ENCODE assay signal across 10 cellular contexts in genomic region chr6:4313044-4313686, GRCh38.
DNase-seq lines count a peak whose midpoint lies in the region; ATAC-seq and TF ChIP-seq lines count a peak whose summit lies in the region.
"Had no signal": no experiment of that assay in that cellular context is flagged by ENCODE, and none has a peak within 500 bp of the region (broad histone marks: within the 10 kb centered on the region; RNA-seq: fewer than 3 reads in every experiment).

No MANE protein-coding gene starts in this region.

- no peaks in the 10 kb centered on the region for H3K4me1 Mint-ChIP-seq in activated T-helper 17 cell treated with anti-CD3 and anti-CD28 coated beads, Interleukin-2, amount 50 U/mL, for 72 hours

- peak overlapping the region; percentile 46 to 50 for H3K18ac ChIP-seq in mesenchymal stem cell (ENCODE audit: low read depth in 1 of 2, low read length in 2 of 2)

- 0% methylated on average over 2 of the region's 2 CpGs for WGBS in mesenchymal stem cell

- peak overlapping the region in 1 of 2 experiments; percentile 78 for H3K4ac ChIP-seq in mesenchymal stem cell (ENCODE audit: low read depth in 1 of 2, low read length in 2 of 2)

- no peak overlapping the region for H2BK120ac ChIP-seq in mesenchymal stem cell (ENCODE audit: low read depth, low read length)

- H3K9ac ChIP-seq in mesenchymal stem cell (ENCODE audit: low read length): peak overlapping the region; percentile 90

- peaks cover 25% of the 10 kb centered on the region for H3K9me3 Mint-ChIP-seq in activated T-helper 17 cell treated with anti-CD3 and anti-CD28 coated beads, Interleukin-2, amount 50 U/mL, for 72 hours

- peaks cover 4% of the 10 kb centered on the region for H3K27me3 Mint-ChIP-seq in activated T-helper 17 cell treated with anti-CD3 and anti-CD28 coated beads, Interleukin-2, amount 50 U/mL, for 72 hours

- H3K36me3 Mint-ChIP-seq in activated T-helper 17 cell treated with anti-CD3 and anti-CD28 coated beads, Interleukin-2, amount 50 U/mL, for 72 hours (ENCODE audit: low read depth): no peaks in the 10 kb centered on the region
- H3K36me3 Mint-ChIP-seq: memory B cell had no signal

- no peak overlapping the region for H3K23ac ChIP-seq in mesenchymal stem cell (ENCODE audit: low read length in 2 of 2)

- no peaks in the 10 kb centered on the region for H3K36me3 ChIP-seq in mesenchymal stem cell (ENCODE audit: control insufficient read depth in 1 of 2, insufficient read depth in 2 of 2, low read depth in 1 of 2, low read length in 2 of 2)

- H2AFZ ChIP-seq in mesenchymal stem cell (ENCODE audit: low read depth, low read length): no peak overlapping the region

- H3K9me3 ChIP-seq in mesenchymal stem cell (ENCODE audit: control insufficient read depth, low read length): peaks cover 13% of the 10 kb centered on the region

- no peak overlapping the region for H2AK5ac ChIP-seq in mesenchymal stem cell (ENCODE audit: low read length, severe bottlenecking)

- DNase-seq in COLO829 (ENCODE audit: low spot score) (peak; percentile 78), M059J (ENCODE audit: low read depth) (peak; percentile 100), cardiac fibroblast (ENCODE audit: low read depth in 2 of 2) (peak; percentile 98), mesenchymal stem cell (peak; percentile 95), SKM-1 (lab: John Stamatoyannopoulos, UW; ENCODE audit: unreplicated experiment) (no peak)
- DNase-seq in activated naive CD4-positive, alpha-beta T cell (lab: John Stamatoyannopoulos, UW): no peak
- no peak for DNase-seq in stimulated activated CD4-positive, alpha-beta T cell treated with anti-CD3 and anti-CD28 coated beads, Interleukin-4, amount 100 ng/mL, for 24 hours
- DNase-seq: activated B cell treated with CpG ODN at 0.5 μM for 24 hours had no signal

- H3K4me1 ChIP-seq in mesenchymal stem cell (ENCODE audit: control insufficient read depth, insufficient read depth, low read depth, low read length): peaks cover 8% of the 10 kb centered on the region

- no peak for ATAC-seq in activated T-helper 17 cell treated with anti-CD3 and anti-CD28 coated beads, Interleukin-2, amount 50 U/mL, for 72 hours (replicated peaks)

- H3K4me3 ChIP-seq in cardiac fibroblast (replicated peaks in 1 of 2; ENCODE audit: low read depth in 2 of 2, low read length in 2 of 2) (no peak overlapping the region), mesenchymal stem cell (ENCODE audit: insufficient read depth in 1 of 2, low read depth in 1 of 2, low read length in 2 of 2) (peak overlapping the region in 1 of 2 experiments; percentile 36)

- peak overlapping the region; percentile 25 for H4K91ac ChIP-seq in mesenchymal stem cell (ENCODE audit: low read length)

- peak overlapping the region; percentile 61 to 93 for H2BK12ac ChIP-seq in mesenchymal stem cell (ENCODE audit: low read length in 2 of 2)

- no peak overlapping the region for H2BK15ac ChIP-seq in mesenchymal stem cell (ENCODE audit: low read depth, poor library complexity, severe bottlenecking)

- peak overlapping the region; percentile 13 for H3K4me2 ChIP-seq in mesenchymal stem cell (ENCODE audit: low read length, poor library complexity, severe bottlenecking)

- H3K27ac ChIP-seq in mesenchymal stem cell (ENCODE audit: low read length, poor library complexity, severe bottlenecking): peak overlapping the region; percentile 79

- H3K79me1 ChIP-seq in mesenchymal stem cell (replicated peaks; ENCODE audit: low read length, poor library complexity, severe bottlenecking): no peaks in the 10 kb centered on the region

- peak; percentile 61 for TF ChIP-seq CTCF in cardiac fibroblast (IDR thresholded peaks at IDR 0.05; ENCODE audit: low read depth, low read length)

- H2BK5ac ChIP-seq in mesenchymal stem cell (ENCODE audit: low read depth, low read length, poor library complexity, severe bottlenecking): no peak overlapping the region

- H4K8ac ChIP-seq in mesenchymal stem cell (ENCODE audit: low read length): peak overlapping the region; percentile 27

- no peaks in the 10 kb centered on the region for H3K27me3 ChIP-seq in mesenchymal stem cell (ENCODE audit: control insufficient read depth in 1 of 2, insufficient read depth in 1 of 2, low read length in 2 of 2)

- H3K4me3 Mint-ChIP-seq in activated T-helper 17 cell treated with anti-CD3 and anti-CD28 coated beads, Interleukin-2, amount 50 U/mL, for 72 hours: no peak overlapping the region
- H3K4me3 Mint-ChIP-seq: activated B cell treated with CpG ODN at 0.5 μM for 24 hours, memory B cell had no signal

- no peak overlapping the region for H3K14ac ChIP-seq in mesenchymal stem cell (ENCODE audit: low read length in 2 of 2)

- no peak overlapping the region for H3K27ac Mint-ChIP-seq in activated T-helper 17 cell treated with anti-CD3 and anti-CD28 coated beads, Interleukin-2, amount 50 U/mL, for 72 hours
- H3K27ac Mint-ChIP-seq: activated B cell treated with CpG ODN at 0.5 μM for 24 hours, memory B cell had no signal

Comparison
In these comparisons a context has a peak if more than half of its experiments do, and no peak if none do; other contexts are left out.
1. DNase-seq: peak in COLO829 (single experiment), M059J (single experiment), cardiac fibroblast (2 of 2) and mesenchymal stem cell (single experiment); none in SKM-1 (single experiment), activated naive CD4-positive, alpha-beta T cell (0 of 4) and stimulated activated CD4-positive, alpha-beta T cell treated with anti-CD3 and anti-CD28 coated beads, Interleukin-4, amount 100 ng/mL, for 24 hours (single experiment).